ENCODE assay signal across 17 cellular contexts in the genomic region with DNA sequence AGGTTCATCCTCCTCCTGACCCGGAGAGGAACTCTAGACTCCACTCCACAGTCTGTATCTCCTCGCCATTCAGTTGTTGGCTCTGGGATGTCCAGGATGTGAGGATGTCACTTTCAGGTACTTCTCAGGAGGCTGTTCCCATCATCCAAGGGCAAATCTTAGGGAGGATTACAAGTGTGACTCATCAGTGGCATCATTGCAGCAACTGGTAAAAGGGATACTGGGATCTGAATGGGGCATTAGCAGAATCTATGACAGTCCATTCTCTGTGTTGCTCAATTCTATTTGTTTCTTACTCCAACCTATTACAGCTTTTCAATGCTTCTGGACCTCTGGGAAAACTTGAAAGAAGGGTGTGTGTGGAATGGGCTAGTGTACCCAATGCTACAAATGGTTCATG.
"Had no signal": no experiment of that assay in that cellular context is flagged by ENCODE, and none has a peak within 500 bp of the region (broad histone marks: within the 10 kb centered on the region; RNA-seq: fewer than 3 reads in every experiment).

No MANE protein-coding gene starts in this region.

- H3K27ac ChIP-seq: heart left ventricle, ovary, right atrium auricular region, sigmoid colon, stomach, thoracic aorta, transverse colon had no signal

- H3K36me3 ChIP-seq: heart left ventricle, ovary, right atrium auricular region, sigmoid colon, stomach, thoracic aorta, transverse colon had no signal

- H3K9me3 ChIP-seq: heart left ventricle, ovary, right atrium auricular region, sigmoid colon, stomach, thoracic aorta, transverse colon had no signal

- H3K4me3 ChIP-seq: heart left ventricle, ovary, right atrium auricular region, sigmoid colon, stomach, thoracic aorta, transverse colon had no signal

- ATAC-seq: heart left ventricle, left lobe of liver, natural killer cell had no signal

- DNase-seq: erythroblast; heart left ventricle; hippocampal formation; kidney glomerular epithelial cell; natural killer cell; nucleus accumbens; ovary; sigmoid colon; small intestine; stimulated activated CD4-positive, alpha-beta T cell treated with anti-CD3 and anti-CD28 coated beads, Interleukin-12 subunit alpha, Interleukin-12 subunit beta, amount 100 ng/mL, for 4 hours; stimulated activated naive CD4-positive, alpha-beta T cell; stomach; substantia nigra; transverse colon had no signal

- H3K4me1 ChIP-seq: right atrium auricular region, stomach had no signal

- H3K27me3 ChIP-seq: heart left ventricle, ovary, right atrium auricular region, sigmoid colon, stomach, transverse colon had no signal
